ENCODE assay signal across 8 cellular contexts in genomic region chr4:15779336-15779735, GRCh38. TPM values are rescaled to one million over a fixed set of nuclear protein-coding genes. Genes with fewer than 3 reads are reported as not detected.
DNase-seq lines count a peak whose midpoint lies in the region; ATAC-seq and TF ChIP-seq lines count a peak whose summit lies in the region.

No MANE protein-coding gene starts in this region.

- no peaks in the 10 kb centered on the region for H3K27me3 ChIP-seq in Peyer's patch
- no peaks in the 10 kb centered on the region for H3K27me3 ChIP-seq in testis

- H3K4me1 ChIP-seq in Peyer's patch (peaks cover 0 to 9% (median 3%) of the 10 kb centered on the region in 4 donors), testis (peaks cover 7% of the 10 kb centered on the region)

- H3K36me3 ChIP-seq in Peyer's patch (no peaks in the 10 kb centered on the region), testis (ENCODE audit: low read depth, missing control alignments) (no peaks in the 10 kb centered on the region)

- peak overlapping the region; percentile 78 to 83 for H3K4me3 Mint-ChIP-seq in effector memory CD8-positive, alpha-beta T cell

- ATAC-seq in effector memory CD8-positive, alpha-beta T cell (replicated peaks): no peak
- ATAC-seq in HG03520 (IDR thresholded peaks at IDR 0.05; ENCODE audit: unreplicated experiment): no peak

- H3K4me3 ChIP-seq in Peyer's patch (peak overlapping the region; percentile 55 to 68 (median 60)), testis (peak overlapping the region; percentile 40 to 63)

- TF ChIP-seq CTCF in Peyer's patch (IDR thresholded peaks at IDR 0.05) (peak in 3 of 6 experiments; percentile 18 to 23 (median 19)), testis (IDR thresholded peaks at IDR 0.05) (peak in 2 of 3 experiments; percentile 7 to 25)

- H3K9me3 ChIP-seq in Peyer's patch (no peaks in the 10 kb centered on the region), testis (no peaks in the 10 kb centered on the region)

- peaks cover 11 to 45% of the 10 kb centered on the region in 2 donors for H3K27me3 Mint-ChIP-seq in effector memory CD8-positive, alpha-beta T cell

- intact Hi-C loops in testis (cut with DNase I; ENCODE audit: low total_unique reads) (no loop called here), posterior vena cava (cut with DNase I) (no loop called here)

- no peaks in the 10 kb centered on the region for H3K36me3 Mint-ChIP-seq in effector memory CD8-positive, alpha-beta T cell (ENCODE audit: insufficient read depth)

- WGBS in testis, 2 donors: 0 to 2% methylated on average over 13 of the region's 13 CpGs

- DNase-seq in stimulated activated CD4-positive, alpha-beta T cell treated with anti-CD3 and anti-CD28 coated beads, Interleukin-15, amount 100 ng/mL, for 24 hours: peak; percentile 16
- DNase-seq in stimulated activated CD4-positive, alpha-beta T cell treated with anti-CD3 and anti-CD28 coated beads, Interleukin-2, amount 100 ng/mL, for 24 hours: no peak
- DNase-seq in Peyer's patch: peak in 2 of 3 donors; percentile 42 to 65
- DNase-seq in effector memory CD8-positive, alpha-beta T cell: no peak
- peak; percentile 76 for DNase-seq in medulla oblongata (ENCODE audit: extremely low spot score)
- peak; percentile 65 for DNase-seq in testis
- DNase-seq in posterior vena cava (ENCODE audit: low spot score): no peak

- H3K4me1 Mint-ChIP-seq in effector memory CD8-positive, alpha-beta T cell (ENCODE audit: low read depth in 2 of 2): peaks cover 22 to 30% of the 10 kb centered on the region in 2 donors

- H3K27ac ChIP-seq in Peyer's patch (peak overlapping the region in 3 of 4 donors; percentile 50 to 88 (median 56)), testis (no peak overlapping the region)

- TF ChIP-seq POLR2A in Peyer's patch (IDR thresholded peaks at IDR 0.05): no peak
- no peak for TF ChIP-seq POLR2A in testis (IDR thresholded peaks at IDR 0.05)

- H3K27ac Mint-ChIP-seq in effector memory CD8-positive, alpha-beta T cell: peak overlapping the region in 1 of 2 donors; percentile 63

- H3K9me3 Mint-ChIP-seq in effector memory CD8-positive, alpha-beta T cell: no peaks in the 10 kb centered on the region

RNA-seq across cellular contexts. Expression of gene CD38, which starts 1.2 kb away (rescaled TPM):
- total RNA-seq in Peyer's patch (10 to 100 TPM in 1 of 4 donors, 1 to 10 TPM in 3; 2.1 to 19.0 (median 3.9) TPM), testis (1 to 10 TPM in 1 of 2 donors, under 1 TPM in 1; 0.68 to 1.0 TPM), posterior vena cava (10 to 100 TPM; 12.1 to 16.1 TPM)
- polyA plus RNA-seq in testis (ENCODE audit: insufficient read depth, low read depth, low replicate concordance): 2.2 TPM

Comparison
In these comparisons a context has a peak if more than half of its experiments do, and no peak if none do; other contexts are left out.
1. DNase-seq: peak in stimulated activated CD4-positive, alpha-beta T cell treated with anti-CD3 and anti-CD28 coated beads, Interleukin-15, amount 100 ng/mL, for 24 hours (single experiment), Peyer's patch (2 of 3), medulla oblongata (single experiment) and testis (single experiment); none in stimulated activated CD4-positive, alpha-beta T cell treated with anti-CD3 and anti-CD28 coated beads, Interleukin-2, amount 100 ng/mL, for 24 hours (0 of 2), effector memory CD8-positive, alpha-beta T cell (0 of 3) and posterior vena cava (single experiment).
2. H3K27ac ChIP-seq: peak in Peyer's patch (3 of 4); none in testis (0 of 2).